In the genomic region with DNA sequence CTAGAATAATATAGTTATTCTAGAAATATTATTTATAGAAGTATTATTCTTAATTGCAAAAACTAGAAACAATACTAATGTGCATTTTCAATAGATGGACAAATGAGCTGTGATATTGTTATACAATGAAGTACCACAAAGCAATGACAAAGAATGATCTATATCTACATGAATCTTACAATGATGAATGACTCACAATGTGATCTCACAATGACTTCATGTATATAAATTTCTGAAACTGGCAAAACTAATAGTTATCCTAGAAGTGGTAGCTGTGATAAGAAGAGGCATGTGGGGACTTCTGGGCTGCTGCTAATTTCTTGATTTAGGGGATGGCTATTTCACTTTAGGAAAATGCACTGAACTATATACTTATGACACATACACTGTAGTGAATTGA, we compare ENCODE assay signal across 18 cellular contexts.
A peak's percentile ranks its signal among the peaks of the same experiment; 100 is the strongest.
DNase-seq lines count a peak whose midpoint lies in the region; ATAC-seq and TF ChIP-seq lines count a peak whose summit lies in the region.
"Had no signal": no experiment of that assay in that cellular context is flagged by ENCODE, and none has a peak within 500 bp of the region (broad histone marks: within the 10 kb centered on the region; RNA-seq: fewer than 3 reads in every experiment).

No MANE protein-coding gene starts in this region.

- H3K27me3 ChIP-seq in right lobe of liver, result no peaks in the 10 kb centered on the region
- H3K27me3 ChIP-seq: tibial nerve had no signal

- no peaks in the 10 kb centered on the region for H3K36me3 ChIP-seq in right lobe of liver
- H3K36me3 ChIP-seq: tibial nerve had no signal

- intact Hi-C loops in right lobe of liver (cut with DNase I), result no loop called here

- H3K4me3 ChIP-seq in fibroblast of the aortic adventitia (ENCODE audit: low read depth, low read length) (no peak overlapping the region), right lobe of liver (no peak overlapping the region)
- H3K4me3 ChIP-seq: tibial nerve had no signal

- no peak overlapping the region for H3K27ac ChIP-seq in right lobe of liver
- H3K27ac ChIP-seq: C4-2B, tibial nerve had no signal

- no peak for TF ChIP-seq POLR2A in right lobe of liver (IDR thresholded peaks at IDR 0.05)

- no peaks in the 10 kb centered on the region for H3K9me3 ChIP-seq in right lobe of liver
- H3K9me3 ChIP-seq: tibial nerve had no signal

- H3K4me1 ChIP-seq in right lobe of liver, result no peaks in the 10 kb centered on the region

- peak; percentile 48 for ATAC-seq in GM18511 (IDR thresholded peaks at IDR 0.05; ENCODE audit: unreplicated experiment)
- ATAC-seq in HG02852 (IDR thresholded peaks at IDR 0.05; ENCODE audit: unreplicated experiment), result peak; percentile 81
- ATAC-seq in right lobe of liver, result no peak
- ATAC-seq: activated naive CD4-positive, alpha-beta T cell treated with anti-CD3 and anti-CD28 coated beads, Interleukin-2, amount 50 U/mL, for 72 hours; WTC11 had no signal

- TF ChIP-seq CTCF in fibroblast of the aortic adventitia (IDR thresholded peaks at IDR 0.05; ENCODE audit: insufficient read depth, low read length) (no peak), right lobe of liver (IDR thresholded peaks at IDR 0.05) (no peak)

- DNase-seq in RPMI7951 (ENCODE audit: low read depth), result peak; percentile 16
- DNase-seq in fibroblast of the aortic adventitia (ENCODE audit: low read depth), result peak; percentile 41
- no peak for DNase-seq in activated T-cell treated with anti-CD3 and anti-CD28 coated beads, Interleukin-2, amount 50 U/mL, for 1 hour
- no peak for DNase-seq in NCI-H2107 (lab: John Stamatoyannopoulos, UW)
- DNase-seq in right lobe of liver, result no peak
- no peak for DNase-seq in ureter (ENCODE audit: low spot score)
- DNase-seq: anterior cingulate cortex, DND-41, mesendoderm, NCI-H146, NCI-H2171 treated with DMSO at 0.1 percent for 48 hours, NCI-H526 treated with DMSO at 0.1 percent for 48 hours had no signal

Comparison
In these comparisons a context has a peak if more than half of its experiments do, and no peak if none do; other contexts are left out.
1. ATAC-seq: peak in GM18511 (single experiment) and HG02852 (single experiment); none in right lobe of liver (0 of 4).
2. DNase-seq: peak in RPMI7951 (single experiment) and fibroblast of the aortic adventitia (single experiment); none in activated T-cell treated with anti-CD3 and anti-CD28 coated beads, Interleukin-2, amount 50 U/mL, for 1 hour (single experiment), NCI-H2107 (single experiment), right lobe of liver (0 of 3) and ureter (single experiment).